ENCODE assay signal across 11 cellular contexts in genomic region chr3:192835818-192836468, GRCh38.
DNase-seq lines count a peak whose midpoint lies in the region; ATAC-seq and TF ChIP-seq lines count a peak whose summit lies in the region.
"Had no signal": no experiment of that assay in that cellular context is flagged by ENCODE, and none has a peak within 500 bp of the region (broad histone marks: within the 10 kb centered on the region; RNA-seq: fewer than 3 reads in every experiment).

No MANE protein-coding gene starts in this region.

- peak in 1 of 2 donors; percentile 48 for ATAC-seq in activated T-cell treated with anti-CD3 and anti-CD28 coated beads, Interleukin-2, amount 50 U/mL, for 72 hours (replicated peaks in 1 of 2)
- ATAC-seq in heart left ventricle (peak; percentile 44 to 84 (median 76)), GM18520 (IDR thresholded peaks at IDR 0.05; ENCODE audit: unreplicated experiment) (no peak)
- ATAC-seq in stimulated activated effector memory CD8-positive, alpha-beta T cell treated with anti-CD3 and anti-CD28 coated beads, Interleukin-12 subunit alpha, Interleukin-12 subunit beta, amount 100 ng/mL, for 72 hours: peak; percentile 49
- ATAC-seq: activated CD8-positive, alpha-beta memory T cell treated with anti-CD3 and anti-CD28 coated beads, Interleukin-2, amount 10 ng/mL, durations not matched to agents 7 days and 5 days had no signal

- H3K27ac ChIP-seq in heart left ventricle (peak overlapping the region in 9 of 12 donors; percentile 21 to 59 (median 49)), colonic mucosa (no peak overlapping the region)
- H3K27ac ChIP-seq: cardiac muscle cell had no signal

- peaks cover 1 to 7% of the 10 kb centered on the region in 2 donors for H3K36me3 Mint-ChIP-seq in activated T-cell treated with anti-CD3 and anti-CD28 coated beads, Interleukin-2, amount 50 U/mL, for 72 hours (ENCODE audit: insufficient read depth in 2 of 2)
- H3K36me3 Mint-ChIP-seq in stimulated activated effector memory CD8-positive, alpha-beta T cell treated with anti-CD3 and anti-CD28 coated beads, Interleukin-12 subunit alpha, Interleukin-12 subunit beta, amount 100 ng/mL, for 72 hours: no peaks in the 10 kb centered on the region
- H3K36me3 Mint-ChIP-seq in activated CD4-positive, alpha-beta memory T cell treated with anti-CD3 and anti-CD28 coated beads, Interleukin-2, amount 10 ng/mL, durations not matched to agents 7 days and 5 days (ENCODE audit: low read depth): peaks cover 34% of the 10 kb centered on the region
- H3K36me3 Mint-ChIP-seq: activated CD8-positive, alpha-beta memory T cell treated with anti-CD3 and anti-CD28 coated beads, Interleukin-2, amount 10 ng/mL, durations not matched to agents 7 days and 5 days had no signal

- no peak for DNase-seq in activated T-cell treated with anti-CD3 and anti-CD28 coated beads, Interleukin-2, amount 50 U/mL, for 72 hours
- DNase-seq in activated T-cell treated with anti-CD3 and anti-CD28 coated beads, Interleukin-2, amount 50 U/mL, for 48 hours: no peak
- peak; percentile 33 for DNase-seq in SK-MEL-5 (ENCODE audit: low read depth, low spot score)
- peak in 3 of 5 donors; percentile 33 to 52 (median 42) for DNase-seq in heart left ventricle
- no peak for DNase-seq in stimulated activated effector memory CD8-positive, alpha-beta T cell treated with anti-CD3 and anti-CD28 coated beads, Interleukin-12 subunit alpha, Interleukin-12 subunit beta, amount 100 ng/mL, for 72 hours (ENCODE audit: low spot score in 2 of 2)
- DNase-seq in activated CD4-positive, alpha-beta memory T cell treated with anti-CD3 and anti-CD28 coated beads, Interleukin-2, amount 10 ng/mL, durations not matched to agents 7 days and 5 days: no peak
- no peak for DNase-seq in colonic mucosa
- DNase-seq: activated CD8-positive, alpha-beta memory T cell treated with anti-CD3 and anti-CD28 coated beads, Interleukin-2, amount 10 ng/mL, durations not matched to agents 7 days and 5 days had no signal

- H3K4me3 Mint-ChIP-seq in activated T-cell treated with anti-CD3 and anti-CD28 coated beads, Interleukin-2, amount 50 U/mL, for 72 hours: peak overlapping the region in 1 of 2 donors; percentile 45
- no peak overlapping the region for H3K4me3 Mint-ChIP-seq in stimulated activated effector memory CD8-positive, alpha-beta T cell treated with anti-CD3 and anti-CD28 coated beads, Interleukin-12 subunit alpha, Interleukin-12 subunit beta, amount 100 ng/mL, for 72 hours
- no peak overlapping the region for H3K4me3 Mint-ChIP-seq in activated CD4-positive, alpha-beta memory T cell treated with anti-CD3 and anti-CD28 coated beads, Interleukin-2, amount 10 ng/mL, durations not matched to agents 7 days and 5 days
- H3K4me3 Mint-ChIP-seq: activated CD8-positive, alpha-beta memory T cell treated with anti-CD3 and anti-CD28 coated beads, Interleukin-2, amount 10 ng/mL, durations not matched to agents 7 days and 5 days; B cell had no signal

- H3K27me3 ChIP-seq in heart left ventricle (no peaks in the 10 kb centered on the region), colonic mucosa (no peaks in the 10 kb centered on the region)

- no peaks in the 10 kb centered on the region for H3K9me3 Mint-ChIP-seq in activated T-cell treated with anti-CD3 and anti-CD28 coated beads, Interleukin-2, amount 50 U/mL, for 72 hours
- no peaks in the 10 kb centered on the region for H3K9me3 Mint-ChIP-seq in stimulated activated effector memory CD8-positive, alpha-beta T cell treated with anti-CD3 and anti-CD28 coated beads, Interleukin-12 subunit alpha, Interleukin-12 subunit beta, amount 100 ng/mL, for 72 hours
- no peaks in the 10 kb centered on the region for H3K9me3 Mint-ChIP-seq in activated CD4-positive, alpha-beta memory T cell treated with anti-CD3 and anti-CD28 coated beads, Interleukin-2, amount 10 ng/mL, durations not matched to agents 7 days and 5 days

- in situ Hi-C loops in SK-MEL-5 (cut with HindIII; ENCODE audit: low pct_unique_long_range_greater_than_20kb, low sequenced_read_pairs): no loop called here

- H3K27ac Mint-ChIP-seq in activated T-cell treated with anti-CD3 and anti-CD28 coated beads, Interleukin-2, amount 50 U/mL, for 72 hours: peak overlapping the region; percentile 60
- H3K27ac Mint-ChIP-seq in stimulated activated effector memory CD8-positive, alpha-beta T cell treated with anti-CD3 and anti-CD28 coated beads, Interleukin-12 subunit alpha, Interleukin-12 subunit beta, amount 100 ng/mL, for 72 hours: no peak overlapping the region
- H3K27ac Mint-ChIP-seq in activated CD4-positive, alpha-beta memory T cell treated with anti-CD3 and anti-CD28 coated beads, Interleukin-2, amount 10 ng/mL, durations not matched to agents 7 days and 5 days: no peak overlapping the region
- H3K27ac Mint-ChIP-seq: activated CD8-positive, alpha-beta memory T cell treated with anti-CD3 and anti-CD28 coated beads, Interleukin-2, amount 10 ng/mL, durations not matched to agents 7 days and 5 days; B cell had no signal

- CTCF ChIA-PET in activated CD4-positive, alpha-beta memory T cell treated with anti-CD3 and anti-CD28 coated beads, Interleukin-2, amount 10 ng/mL, durations not matched to agents 7 days and 5 days (lab: Charles Lee): interaction anchor here (1.3 to 2.0 kb wide), 2 partner anchors 205 to 207 kb away, joined by 4 to 5 read pairs; no protein-coding TSS in a partner anchor

- H3K4me1 ChIP-seq in heart left ventricle (peaks cover 3 to 48% (median 32%) of the 10 kb centered on the region in 12 donors), colonic mucosa (no peaks in the 10 kb centered on the region)

- no peak overlapping the region for H3K9ac ChIP-seq in colonic mucosa (ENCODE audit: low read depth in 2 of 2, low read length in 2 of 2)

- H3K9me3 ChIP-seq in heart left ventricle: no peaks in the 10 kb centered on the region
- H3K9me3 ChIP-seq in colonic mucosa: no peaks in the 10 kb centered on the region

- TF ChIP-seq CTCF in heart left ventricle (IDR thresholded peaks at IDR 0.05): no peak
- no peak for TF ChIP-seq CTCF in colonic mucosa (IDR thresholded peaks at IDR 0.05)

- POLR2A ChIA-PET in activated CD4-positive, alpha-beta memory T cell treated with anti-CD3 and anti-CD28 coated beads, Interleukin-2, amount 10 ng/mL, durations not matched to agents 7 days and 5 days (lab: Charles Lee): no interaction called here

- H3K4me3 ChIP-seq in heart left ventricle (no peak overlapping the region), colonic mucosa (no peak overlapping the region)
- H3K4me3 ChIP-seq: cardiac muscle cell had no signal

- intact Hi-C loops in heart left ventricle (cut with DNase I) (no loop called here), colonic mucosa (cut with DNase I) (no loop called here)

- H3K27me3 Mint-ChIP-seq in activated T-cell treated with anti-CD3 and anti-CD28 coated beads, Interleukin-2, amount 50 U/mL, for 72 hours (ENCODE audit: low read depth): peaks cover 5% of the 10 kb centered on the region
- no peaks in the 10 kb centered on the region for H3K27me3 Mint-ChIP-seq in activated CD4-positive, alpha-beta memory T cell treated with anti-CD3 and anti-CD28 coated beads, Interleukin-2, amount 10 ng/mL, durations not matched to agents 7 days and 5 days

- H3K36me3 ChIP-seq in heart left ventricle (no peaks in the 10 kb centered on the region), colonic mucosa (no peaks in the 10 kb centered on the region)
- H3K36me3 ChIP-seq: cardiac muscle cell had no signal

- peaks cover 48% of the 10 kb centered on the region for H3K4me1 Mint-ChIP-seq in activated T-cell treated with anti-CD3 and anti-CD28 coated beads, Interleukin-2, amount 50 U/mL, for 72 hours (ENCODE audit: low read depth)
- peaks cover 21% of the 10 kb centered on the region for H3K4me1 Mint-ChIP-seq in stimulated activated effector memory CD8-positive, alpha-beta T cell treated with anti-CD3 and anti-CD28 coated beads, Interleukin-12 subunit alpha, Interleukin-12 subunit beta, amount 100 ng/mL, for 72 hours
- peaks cover 62% of the 10 kb centered on the region for H3K4me1 Mint-ChIP-seq in activated CD4-positive, alpha-beta memory T cell treated with anti-CD3 and anti-CD28 coated beads, Interleukin-2, amount 10 ng/mL, durations not matched to agents 7 days and 5 days
- H3K4me1 Mint-ChIP-seq: B cell had no signal

- no peak for TF ChIP-seq POLR2A in heart left ventricle (IDR thresholded peaks at IDR 0.05)

- 43 to 64% (median 48%) methylated on average over 2 of the region's 2 CpGs for WGBS in heart left ventricle, 4 donors

Comparison
In these comparisons a context has a peak if more than half of its experiments do, and no peak if none do; other contexts are left out.
1. DNase-seq: peak in SK-MEL-5 (single experiment) and heart left ventricle (3 of 5); none in activated T-cell treated with anti-CD3 and anti-CD28 coated beads, Interleukin-2, amount 50 U/mL, for 72 hours (0 of 2), activated T-cell treated with anti-CD3 and anti-CD28 coated beads, Interleukin-2, amount 50 U/mL, for 48 hours (0 of 2), stimulated activated effector memory CD8-positive, alpha-beta T cell treated with anti-CD3 and anti-CD28 coated beads, Interleukin-12 subunit alpha, Interleukin-12 subunit beta, amount 100 ng/mL, for 72 hours (0 of 2), activated CD4-positive, alpha-beta memory T cell treated with anti-CD3 and anti-CD28 coated beads, Interleukin-2, amount 10 ng/mL, durations not matched to agents 7 days and 5 days (single experiment) and colonic mucosa (single experiment).